ENCODE assay signal across 8 cellular contexts in genomic region chr20:49983123-49983847, GRCh38. TPM values are rescaled to one million over a fixed set of nuclear protein-coding genes. Genes with fewer than 3 reads are reported as not detected.
DNase-seq lines count a peak whose midpoint lies in the region; ATAC-seq lines count a peak whose summit lies in the region.

No MANE protein-coding gene starts in this region.

- no peak overlapping the region for H3K27ac Mint-ChIP-seq in T-helper 1 cell treated with Interleukin-12 subunit alpha and Interleukin-12 subunit beta and Interleukin-4 antibody, amounts not matched to agents 30 μg/mL and 1 μg/mL, for 36 hours
- no peak overlapping the region for H3K27ac Mint-ChIP-seq in activated T-helper 17 cell treated with anti-CD3 and anti-CD28 coated beads, Interleukin-2, amount 50 U/mL, for 72 hours
- peak overlapping the region in 4 of 6 donors; percentile 45 to 78 (median 72) for H3K27ac Mint-ChIP-seq in immature natural killer cell

- peaks cover 15% of the 10 kb centered on the region for H3K4me1 Mint-ChIP-seq in T-helper 1 cell treated with Interleukin-12 subunit alpha and Interleukin-12 subunit beta and Interleukin-4 antibody, amounts not matched to agents 30 μg/mL and 1 μg/mL, for 36 hours (ENCODE audit: low read depth)
- H3K4me1 Mint-ChIP-seq in activated T-helper 17 cell treated with anti-CD3 and anti-CD28 coated beads, Interleukin-2, amount 50 U/mL, for 72 hours = no peaks in the 10 kb centered on the region
- peaks cover 23 to 30% of the 10 kb centered on the region in 2 donors for H3K4me1 Mint-ChIP-seq in immature natural killer cell

- no peaks in the 10 kb centered on the region for H3K36me3 Mint-ChIP-seq in T-helper 1 cell treated with Interleukin-12 subunit alpha and Interleukin-12 subunit beta and Interleukin-4 antibody, amounts not matched to agents 30 μg/mL and 1 μg/mL, for 36 hours (ENCODE audit: low read depth)
- H3K36me3 Mint-ChIP-seq in activated T-helper 17 cell treated with anti-CD3 and anti-CD28 coated beads, Interleukin-2, amount 50 U/mL, for 72 hours (ENCODE audit: low read depth) = no peaks in the 10 kb centered on the region
- H3K36me3 Mint-ChIP-seq in immature natural killer cell = no peaks in the 10 kb centered on the region

- DNase-seq in T-helper 1 cell (no peak), immature natural killer cell (no peak), cortex of kidney (lab: John Stamatoyannopoulos, UW) (no peak)
- DNase-seq in stimulated activated CD4-positive, alpha-beta T cell treated with anti-CD3 and anti-CD28 coated beads, Interleukin-15, amount 100 ng/mL, for 24 hours = no peak

- H3K4me3 Mint-ChIP-seq in T-helper 1 cell treated with Interleukin-12 subunit alpha and Interleukin-12 subunit beta and Interleukin-4 antibody, amounts not matched to agents 30 μg/mL and 1 μg/mL, for 36 hours = peak overlapping the region; percentile 7
- peak overlapping the region; percentile 51 for H3K4me3 Mint-ChIP-seq in activated T-helper 17 cell treated with anti-CD3 and anti-CD28 coated beads, Interleukin-2, amount 50 U/mL, for 72 hours
- peak overlapping the region; percentile 71 to 76 (median 76) for H3K4me3 Mint-ChIP-seq in immature natural killer cell

- peaks cover 27% of the 10 kb centered on the region for H3K27me3 Mint-ChIP-seq in T-helper 1 cell treated with Interleukin-12 subunit alpha and Interleukin-12 subunit beta and Interleukin-4 antibody, amounts not matched to agents 30 μg/mL and 1 μg/mL, for 36 hours (ENCODE audit: low read depth)
- H3K27me3 Mint-ChIP-seq in activated T-helper 17 cell treated with anti-CD3 and anti-CD28 coated beads, Interleukin-2, amount 50 U/mL, for 72 hours = peaks cover 4% of the 10 kb centered on the region
- peaks cover 4 to 13% (median 11%) of the 10 kb centered on the region in 3 donors for H3K27me3 Mint-ChIP-seq in immature natural killer cell (ENCODE audit: low read depth in 3 of 3)

- no peaks in the 10 kb centered on the region for H3K9me3 Mint-ChIP-seq in T-helper 1 cell treated with Interleukin-12 subunit alpha and Interleukin-12 subunit beta and Interleukin-4 antibody, amounts not matched to agents 30 μg/mL and 1 μg/mL, for 36 hours
- H3K9me3 Mint-ChIP-seq in activated T-helper 17 cell treated with anti-CD3 and anti-CD28 coated beads, Interleukin-2, amount 50 U/mL, for 72 hours = no peaks in the 10 kb centered on the region
- no peaks in the 10 kb centered on the region for H3K9me3 Mint-ChIP-seq in immature natural killer cell

- H3K36me3 ChIP-seq in subcutaneous abdominal adipose tissue (ENCODE audit: control insufficient read depth in 5 of 5, insufficient read depth in 5 of 5, low read length in 5 of 5) = peaks cover 0 to 16% (median 0%) of the 10 kb centered on the region in 5 donors

- H3K27ac ChIP-seq in subcutaneous abdominal adipose tissue (ENCODE audit: low read depth, low read length) = peak overlapping the region; percentile 78

- ATAC-seq in activated T-helper 17 cell treated with anti-CD3 and anti-CD28 coated beads, Interleukin-2, amount 50 U/mL, for 72 hours (replicated peaks) = no peak
- no peak for ATAC-seq in GM18873 (IDR thresholded peaks at IDR 0.05; ENCODE audit: low FRiP score, unreplicated experiment)

- H3K9me3 ChIP-seq in subcutaneous abdominal adipose tissue (ENCODE audit: control insufficient read depth in 5 of 5, low read length in 5 of 5) = no peaks in the 10 kb centered on the region

- H3K9ac ChIP-seq in subcutaneous abdominal adipose tissue (ENCODE audit: low read length in 5 of 5) = peak overlapping the region in 4 of 5 donors; percentile 53 to 89 (median 62)

- H3K4me3 ChIP-seq in subcutaneous abdominal adipose tissue (ENCODE audit: low read depth in 1 of 5, low read length in 5 of 5) = peak overlapping the region; percentile 53 to 86 (median 68)

- peaks cover 0 to 5% (median 0%) of the 10 kb centered on the region in 5 donors for H3K27me3 ChIP-seq in subcutaneous abdominal adipose tissue (ENCODE audit: control insufficient read depth in 5 of 5, insufficient read depth in 4 of 5, low read length in 5 of 5)

- peaks cover 5 to 75% (median 50%) of the 10 kb centered on the region in 5 donors for H3K4me1 ChIP-seq in subcutaneous abdominal adipose tissue (ENCODE audit: control insufficient read depth in 5 of 5, insufficient read depth in 5 of 5, low read length in 5 of 5)

RNA-seq across cellular contexts. Expression of gene SNAI1, which starts 0.5 kb away (rescaled TPM):
- under 1 TPM in 1 of 2 donors, not detected in 1; 0.34 TPM for total RNA-seq in activated T-helper 17 cell treated with anti-CD3 and anti-CD28 coated beads, Interleukin-2, amount 50 U/mL, for 72 hours
- polyA plus RNA-seq in immature natural killer cell = under 1 TPM in 2 of 3 donors, not detected in 1; 0.36 to 0.68 TPM

RNA-seq across cellular contexts. Expression of gene RNF114, which starts 47.1 kb away (rescaled TPM):
- total RNA-seq in activated T-helper 17 cell treated with anti-CD3 and anti-CD28 coated beads, Interleukin-2, amount 50 U/mL, for 72 hours = 10 to 100 TPM; 59.8 to 65.0 TPM
- 100 to 1,000 TPM in 1 of 3 donors, 10 to 100 TPM in 2; 87.1 to 104 (median 97.6) TPM for polyA plus RNA-seq in immature natural killer cell

Comparison
In these comparisons a context has a peak if more than half of its experiments do, and no peak if none do; other contexts are left out.
1. H3K27ac Mint-ChIP-seq: peak in immature natural killer cell (4 of 6); none in T-helper 1 cell treated with Interleukin-12 subunit alpha and Interleukin-12 subunit beta and Interleukin-4 antibody, amounts not matched to agents 30 μg/mL and 1 μg/mL, for 36 hours (single experiment) and activated T-helper 17 cell treated with anti-CD3 and anti-CD28 coated beads, Interleukin-2, amount 50 U/mL, for 72 hours (single experiment).
2. H3K4me3 Mint-ChIP-seq: peak in every context shown above with its lines; median percentile 76 in immature natural killer cell; 51 in activated T-helper 17 cell treated with anti-CD3 and anti-CD28 coated beads, Interleukin-2, amount 50 U/mL, for 72 hours; 7 in T-helper 1 cell treated with Interleukin-12 subunit alpha and Interleukin-12 subunit beta and Interleukin-4 antibody, amounts not matched to agents 30 μg/mL and 1 μg/mL, for 36 hours.